In the genomic region with DNA sequence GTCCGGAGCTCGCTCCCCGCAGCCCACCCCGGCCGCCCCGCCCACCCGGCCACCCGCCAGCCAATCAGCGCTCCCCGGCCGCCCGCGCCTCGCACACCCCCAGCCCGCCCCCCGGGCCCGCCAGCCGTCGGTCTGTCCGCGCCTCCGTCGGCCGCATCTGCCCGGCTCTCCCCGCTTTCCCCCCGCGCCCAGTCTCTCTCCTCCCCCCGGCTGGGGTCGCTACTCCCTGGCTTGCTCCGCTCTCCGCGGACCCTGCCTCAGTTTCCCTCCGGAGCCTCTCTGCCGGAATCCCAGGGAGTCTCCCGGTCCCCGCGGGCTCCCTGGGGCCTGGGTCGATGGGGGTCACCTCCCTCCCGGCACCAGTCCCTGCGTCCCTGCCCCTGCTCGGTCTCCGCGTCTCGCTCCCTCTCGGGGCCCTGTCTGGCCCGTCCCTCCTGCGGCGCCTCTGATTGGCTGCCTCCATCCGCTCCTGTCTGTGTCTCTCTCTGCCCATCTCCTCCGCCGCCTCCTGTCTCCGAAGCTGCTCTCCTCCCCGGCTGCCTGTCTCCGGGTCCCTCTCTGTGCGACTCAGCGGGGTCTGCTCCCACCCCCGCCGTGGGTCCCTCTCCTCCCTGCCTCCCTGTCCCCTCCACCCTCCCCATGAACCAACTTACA, we compare ENCODE assay signal across 1 cellular context.
TF ChIP-seq lines count a peak whose summit lies in the region.

No MANE protein-coding gene starts in this region.

TF ChIP-seq in HepG2, 621 proteins besides CTCF, POLR2A, EP300 and RAD21:
- TF ChIP-seq EZH2 (conservative IDR thresholded peaks at IDR 0.05; ENCODE audit: low read depth, low read length), result peak; percentile 66
- TF ChIP-seq CBX2 (IDR thresholded peaks at IDR 0.05; ENCODE audit: low read depth, low read length), result no peak
- TF ChIP-seq CBX2 (CRISPR knock-in tag; IDR thresholded peaks at IDR 0.05; ENCODE audit: low read depth), result no peak
- peak; percentile 20; the same call in 1 of the 2 replicates for TF ChIP-seq MTF2 (CRISPR knock-in tag; IDR thresholded peaks at IDR 0.05; ENCODE audit: borderline replicate concordance)
- 0 out of 2 replicates have a peak, but pooled peaks have one; percentile 19 for TF ChIP-seq NFYB (CRISPR knock-in tag; IDR thresholded peaks at IDR 0.05)
- peak; percentile 31; the same call in 1 of the 2 replicates for TF ChIP-seq NFYC (CRISPR knock-in tag; IDR thresholded peaks at IDR 0.05)
TF ChIP-seq in HepG2: peak in this region for 4.
